ENCODE assay signal across 26 cellular contexts in the genomic region with DNA sequence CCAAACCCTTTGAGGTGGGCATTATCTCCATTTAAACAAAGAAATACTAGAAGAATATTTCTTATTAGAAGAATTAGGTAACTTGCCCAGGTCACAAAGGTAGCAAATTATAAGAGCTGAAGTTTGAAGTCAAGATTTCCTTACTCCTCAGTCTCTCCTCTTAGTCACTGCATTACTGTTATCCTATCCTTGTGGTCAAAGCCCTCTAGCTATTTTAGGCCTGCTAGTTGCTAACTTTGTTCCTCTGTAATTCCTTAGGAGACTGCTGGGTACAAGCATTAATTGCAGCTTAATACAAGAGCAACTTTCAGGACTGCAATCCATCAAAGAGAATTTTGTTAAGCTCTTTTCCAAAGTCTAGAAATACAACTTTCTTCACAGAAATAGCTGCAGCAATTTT.
DNase-seq lines count a peak whose midpoint lies in the region; ATAC-seq, FAIRE-seq and TF ChIP-seq lines count a peak whose summit lies in the region.
"Had no signal": no experiment of that assay in that cellular context is flagged by ENCODE, and none has a peak within 500 bp of the region (broad histone marks: within the 10 kb centered on the region; RNA-seq: fewer than 3 reads in every experiment).

No MANE protein-coding gene starts in this region.

- no peaks in the 10 kb centered on the region for H3K36me3 ChIP-seq in astrocyte (ENCODE audit: insufficient read depth, low read length)
- no peaks in the 10 kb centered on the region for H3K36me3 ChIP-seq in CD8-positive, alpha-beta T cell (ENCODE audit: insufficient read depth, low read length)
- H3K36me3 ChIP-seq: lower lobe of right lung, SJSA1, suprapubic skin, uterus had no signal

- H2AFZ ChIP-seq in astrocyte (ENCODE audit: low read depth, low read length): no peak overlapping the region

- H3K79me2 ChIP-seq in astrocyte (ENCODE audit: insufficient read depth, low read length): no peaks in the 10 kb centered on the region

- peak; percentile 38 for DNase-seq in HFFc6
- DNase-seq in astrocyte (ENCODE audit: low read depth): peak; percentile 53
- peak; percentile 14 for DNase-seq in kidney tubule cell (ENCODE audit: low spot score)
- peak; percentile 39 for DNase-seq in superior temporal gyrus (ENCODE audit: extremely low spot score)
- DNase-seq in stimulated activated naive B cell treated with anti-CD40 and anti-IgM and Interleukin-4, amounts not matched to agents 10 μg/mL and 1 μg/mL and 100 μg/mL, for 72 hours: no peak
- DNase-seq in CD8-positive, alpha-beta T cell: no peak
- DNase-seq in activated gamma-delta T cell treated with Interleukin-2 at 50 U/mL for 16 hours: no peak
- DNase-seq: activated CD4-positive, alpha-beta T cell treated with anti-CD3 and anti-CD28 coated beads for 36 hours; activated T-cell treated with anti-CD3 and anti-CD28 coated beads, Interleukin-2, amount 50 U/mL, for 24 hours; amniotic stem cell; caudate nucleus; glutamatergic neuron; kidney; lower lobe of right lung; NCI-H1436 treated with DMSO at 0.1 percent for 48 hours; NCI-H2171; NCI-H524 treated with DMSO at 0.1 percent for 48 hours; psoas muscle; T-helper 17 cell; uterus had no signal

- H3K4me3 ChIP-seq in astrocyte (ENCODE audit: insufficient read depth, low read depth, low read length): no peak overlapping the region
- no peak overlapping the region for H3K4me3 ChIP-seq in CD8-positive, alpha-beta T cell (ENCODE audit: low read depth, low read length)
- H3K4me3 ChIP-seq: K562, lower lobe of right lung, psoas muscle, SJSA1, suprapubic skin, uterus had no signal

- peaks cover 24% of the 10 kb centered on the region for H3K4me1 Mint-ChIP-seq in HFFc6 (ENCODE audit: low read depth)
- H3K4me1 Mint-ChIP-seq in astrocyte (ENCODE audit: low read depth, unreplicated experiment): peaks cover 27% of the 10 kb centered on the region
- no peaks in the 10 kb centered on the region for H3K4me1 Mint-ChIP-seq in stimulated activated naive B cell treated with anti-CD40 and anti-IgM and Interleukin-4, amounts not matched to agents 10 μg/mL and 1 μg/mL and 100 μg/mL, for 72 hours
- H3K4me1 Mint-ChIP-seq in CD8-positive, alpha-beta T cell (ENCODE audit: low read depth): no peaks in the 10 kb centered on the region
- H3K4me1 Mint-ChIP-seq: activated CD4-positive, alpha-beta T cell treated with anti-CD3 and anti-CD28 coated beads for 36 hours; CD14-positive monocyte; T-helper 17 cell had no signal

- ATAC-seq in stimulated activated naive B cell treated with anti-CD40 and anti-IgM and Interleukin-4, amounts not matched to agents 10 μg/mL and 1 μg/mL and 100 μg/mL, for 72 hours (replicated peaks): no peak
- no peak for ATAC-seq in CD8-positive, alpha-beta T cell
- ATAC-seq: activated CD4-positive, alpha-beta T cell treated with anti-CD3 and anti-CD28 coated beads for 36 hours; K562; lower lobe of right lung; T-helper 17 cell had no signal

- peaks cover 5% of the 10 kb centered on the region for H3K4me1 ChIP-seq in astrocyte (ENCODE audit: insufficient read depth, low read length)
- no peaks in the 10 kb centered on the region for H3K4me1 ChIP-seq in CD8-positive, alpha-beta T cell (ENCODE audit: insufficient read depth, low read length)
- H3K4me1 ChIP-seq: lower lobe of right lung, psoas muscle, suprapubic skin, uterus had no signal

- H3K27ac Mint-ChIP-seq in HFFc6 (no peak overlapping the region), astrocyte (ENCODE audit: unreplicated experiment) (no peak overlapping the region)
- no peak overlapping the region for H3K27ac Mint-ChIP-seq in stimulated activated naive B cell treated with anti-CD40 and anti-IgM and Interleukin-4, amounts not matched to agents 10 μg/mL and 1 μg/mL and 100 μg/mL, for 72 hours
- no peak overlapping the region for H3K27ac Mint-ChIP-seq in CD8-positive, alpha-beta T cell
- H3K27ac Mint-ChIP-seq: activated CD4-positive, alpha-beta T cell treated with anti-CD3 and anti-CD28 coated beads for 36 hours; activated T-cell treated with anti-CD3 and anti-CD28 coated beads, Interleukin-2, amount 50 U/mL, for 24 hours; CD14-positive monocyte; T-helper 17 cell had no signal

- no peaks in the 10 kb centered on the region for H3K9me3 ChIP-seq in astrocyte (ENCODE audit: insufficient read depth, low read depth, low read length)
- no peaks in the 10 kb centered on the region for H3K9me3 ChIP-seq in CD8-positive, alpha-beta T cell (ENCODE audit: low read length)
- H3K9me3 ChIP-seq: lower lobe of right lung, psoas muscle, SJSA1, suprapubic skin, uterus had no signal

- no peaks in the 10 kb centered on the region for H3K9me3 Mint-ChIP-seq in HFFc6
- H3K9me3 Mint-ChIP-seq in astrocyte (ENCODE audit: unreplicated experiment): no peaks in the 10 kb centered on the region
- H3K9me3 Mint-ChIP-seq in stimulated activated naive B cell treated with anti-CD40 and anti-IgM and Interleukin-4, amounts not matched to agents 10 μg/mL and 1 μg/mL and 100 μg/mL, for 72 hours: no peaks in the 10 kb centered on the region
- H3K9me3 Mint-ChIP-seq in CD8-positive, alpha-beta T cell: no peaks in the 10 kb centered on the region
- H3K9me3 Mint-ChIP-seq: activated T-cell treated with anti-CD3 and anti-CD28 coated beads, Interleukin-2, amount 50 U/mL, for 24 hours had no signal

- H3K4me3 Mint-ChIP-seq in HFFc6 (no peak overlapping the region), astrocyte (ENCODE audit: unreplicated experiment) (no peak overlapping the region)
- no peak overlapping the region for H3K4me3 Mint-ChIP-seq in stimulated activated naive B cell treated with anti-CD40 and anti-IgM and Interleukin-4, amounts not matched to agents 10 μg/mL and 1 μg/mL and 100 μg/mL, for 72 hours
- no peak overlapping the region for H3K4me3 Mint-ChIP-seq in CD8-positive, alpha-beta T cell
- H3K4me3 Mint-ChIP-seq: activated CD4-positive, alpha-beta T cell treated with anti-CD3 and anti-CD28 coated beads for 36 hours; activated T-cell treated with anti-CD3 and anti-CD28 coated beads, Interleukin-2, amount 50 U/mL, for 24 hours; CD14-positive monocyte; T-helper 17 cell had no signal

- FAIRE-seq in astrocyte (lab: Jason Lieb, UNC): no peak
- FAIRE-seq: endothelial cell of umbilical vein, K562, kidney, RCC 7860 had no signal

- H3K36me3 Mint-ChIP-seq in HFFc6 (ENCODE audit: low read depth) (no peaks in the 10 kb centered on the region), astrocyte (ENCODE audit: low read depth, unreplicated experiment) (no peaks in the 10 kb centered on the region)
- no peaks in the 10 kb centered on the region for H3K36me3 Mint-ChIP-seq in stimulated activated naive B cell treated with anti-CD40 and anti-IgM and Interleukin-4, amounts not matched to agents 10 μg/mL and 1 μg/mL and 100 μg/mL, for 72 hours
- H3K36me3 Mint-ChIP-seq in CD8-positive, alpha-beta T cell: no peaks in the 10 kb centered on the region
- H3K36me3 Mint-ChIP-seq: CD14-positive monocyte had no signal

- H3K4me2 ChIP-seq in astrocyte (ENCODE audit: low read length): no peak overlapping the region

- intact Hi-C loops in CD8-positive, alpha-beta T cell (cut with DNase I, micrococcal nuclease): no loop called here

- CTCF ChIA-PET in CD8-positive, alpha-beta T cell (lab: Charles Lee): no interaction called here

- POLR2A ChIA-PET in CD8-positive, alpha-beta T cell (lab: Charles Lee): no interaction called here

- H4K20me1 ChIP-seq in astrocyte (ENCODE audit: insufficient read depth, low read length): no peaks in the 10 kb centered on the region

- no peaks in the 10 kb centered on the region for H3K27me3 ChIP-seq in astrocyte (ENCODE audit: insufficient read depth, low read length)
- no peaks in the 10 kb centered on the region for H3K27me3 ChIP-seq in CD8-positive, alpha-beta T cell (ENCODE audit: insufficient read depth, low read length)
- H3K27me3 ChIP-seq: SJSA1, suprapubic skin, uterus had no signal

- H3K27ac ChIP-seq in astrocyte (ENCODE audit: low read depth, low read length): no peak overlapping the region
- H3K27ac ChIP-seq in CD8-positive, alpha-beta T cell (ENCODE audit: low read depth, low read length): no peak overlapping the region
- H3K27ac ChIP-seq: lower lobe of right lung, psoas muscle, SJSA1, suprapubic skin, uterus had no signal

- TF ChIP-seq CTCF in HFFc6 (IDR thresholded peaks at IDR 0.05): no peak
- TF ChIP-seq CTCF in astrocyte (IDR thresholded peaks at IDR 0.05; ENCODE audit: insufficient read depth, low read depth, low read length): no peak
- no peak for TF ChIP-seq CTCF in CD8-positive, alpha-beta T cell (IDR thresholded peaks at IDR 0.05)

- H3K27me3 Mint-ChIP-seq in HFFc6 (ENCODE audit: insufficient read depth) (no peaks in the 10 kb centered on the region), astrocyte (ENCODE audit: low read depth, unreplicated experiment) (no peaks in the 10 kb centered on the region)
- H3K27me3 Mint-ChIP-seq in stimulated activated naive B cell treated with anti-CD40 and anti-IgM and Interleukin-4, amounts not matched to agents 10 μg/mL and 1 μg/mL and 100 μg/mL, for 72 hours: no peaks in the 10 kb centered on the region
- H3K27me3 Mint-ChIP-seq in CD8-positive, alpha-beta T cell (ENCODE audit: low read depth): no peaks in the 10 kb centered on the region
- H3K27me3 Mint-ChIP-seq: activated CD4-positive, alpha-beta T cell treated with anti-CD3 and anti-CD28 coated beads for 36 hours; activated T-cell treated with anti-CD3 and anti-CD28 coated beads, Interleukin-2, amount 50 U/mL, for 24 hours; T-helper 17 cell had no signal

- H3K9ac ChIP-seq in astrocyte (ENCODE audit: low read length): no peak overlapping the region

Comparison
In these comparisons a context has a peak if more than half of its experiments do, and no peak if none do; other contexts are left out.
1. DNase-seq: peak in HFFc6 (single experiment), astrocyte (single experiment), kidney tubule cell (single experiment) and superior temporal gyrus (single experiment); none in stimulated activated naive B cell treated with anti-CD40 and anti-IgM and Interleukin-4, amounts not matched to agents 10 μg/mL and 1 μg/mL and 100 μg/mL, for 72 hours (single experiment), CD8-positive, alpha-beta T cell (0 of 7) and activated gamma-delta T cell treated with Interleukin-2 at 50 U/mL for 16 hours (single experiment).